Comparison of ENCODE assay signal across 15 cellular contexts in the genomic region with DNA sequence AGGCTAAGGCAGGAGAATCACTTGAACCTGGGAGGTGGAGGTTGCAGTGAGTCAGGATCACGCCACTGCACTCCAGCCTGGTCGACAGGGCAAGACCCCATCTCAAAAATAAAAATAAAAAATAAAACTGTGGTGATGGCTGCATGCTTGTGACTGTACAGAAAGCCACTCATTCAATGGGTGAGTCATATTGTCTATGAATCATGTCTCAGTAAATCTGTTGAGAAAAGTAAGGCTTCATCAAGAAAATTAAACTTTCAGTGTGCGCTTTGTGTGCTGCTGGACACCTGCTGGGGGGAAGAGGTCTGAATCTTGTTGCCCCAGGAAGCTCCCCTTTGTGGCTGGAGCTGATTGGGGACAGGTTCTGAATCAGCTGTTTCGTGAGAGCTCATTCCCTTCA. TPM values are rescaled to one million over a fixed set of nuclear protein-coding genes. Genes with fewer than 3 reads are reported as not detected.
A peak's percentile ranks its signal among the peaks of the same experiment; 100 is the strongest.
DNase-seq lines count a peak whose midpoint lies in the region; ATAC-seq and TF ChIP-seq lines count a peak whose summit lies in the region.
"Had no signal": no experiment of that assay in that cellular context is flagged by ENCODE, and none has a peak within 500 bp of the region (broad histone marks: within the 10 kb centered on the region; RNA-seq: fewer than 3 reads in every experiment).

No MANE protein-coding gene starts in this region.

- H3K4me3 ChIP-seq in kidney epithelial cell (ENCODE audit: low read depth, low read length): no peak overlapping the region
- H3K4me3 ChIP-seq in effector memory CD4-positive, alpha-beta T cell (ENCODE audit: insufficient read depth, low read depth, low read length, poor library complexity, severe bottlenecking): no peak overlapping the region

- peaks cover 79 to 82% of the 10 kb centered on the region in 2 donors for H3K36me3 Mint-ChIP-seq in CD14-positive monocyte
- H3K36me3 Mint-ChIP-seq in activated naive CD8-positive, alpha-beta T cell treated with anti-CD3 and anti-CD28 coated beads, Interleukin-2, amount 50 U/mL, for 24 hours (ENCODE audit: low read depth): peaks cover 35% of the 10 kb centered on the region

- no peaks in the 10 kb centered on the region for H3K4me1 ChIP-seq in effector memory CD4-positive, alpha-beta T cell (ENCODE audit: control insufficient read depth, insufficient read depth, low read length, poor library complexity, severe bottlenecking)

- H3K27ac ChIP-seq in effector memory CD4-positive, alpha-beta T cell (ENCODE audit: insufficient read depth, low read length, poor library complexity, severe bottlenecking): no peak overlapping the region
- H3K27ac ChIP-seq: VCaP had no signal

- peak overlapping the region in 6 of 7 donors; percentile 40 to 86 (median 64) for H3K27ac Mint-ChIP-seq in CD14-positive monocyte
- H3K27ac Mint-ChIP-seq in activated naive CD8-positive, alpha-beta T cell treated with anti-CD3 and anti-CD28 coated beads, Interleukin-2, amount 50 U/mL, for 24 hours: peak overlapping the region; percentile 38

- peaks cover 4% of the 10 kb centered on the region for H3K36me3 ChIP-seq in kidney epithelial cell (ENCODE audit: control insufficient read depth, insufficient read depth, low read length)
- peaks cover 68% of the 10 kb centered on the region for H3K36me3 ChIP-seq in effector memory CD4-positive, alpha-beta T cell (ENCODE audit: control insufficient read depth, insufficient read depth, low read length)

- no peaks in the 10 kb centered on the region for H3K9me3 ChIP-seq in effector memory CD4-positive, alpha-beta T cell (ENCODE audit: control insufficient read depth, low read length)

- H3K9me3 Mint-ChIP-seq in CD14-positive monocyte: no peaks in the 10 kb centered on the region
- no peaks in the 10 kb centered on the region for H3K9me3 Mint-ChIP-seq in activated naive CD8-positive, alpha-beta T cell treated with anti-CD3 and anti-CD28 coated beads, Interleukin-2, amount 50 U/mL, for 24 hours
- H3K9me3 Mint-ChIP-seq: IgD-negative memory B cell had no signal

- H3K27me3 Mint-ChIP-seq in CD14-positive monocyte (ENCODE audit: low read depth in 3 of 3): no peaks in the 10 kb centered on the region
- no peaks in the 10 kb centered on the region for H3K27me3 Mint-ChIP-seq in activated naive CD8-positive, alpha-beta T cell treated with anti-CD3 and anti-CD28 coated beads, Interleukin-2, amount 50 U/mL, for 24 hours
- H3K27me3 Mint-ChIP-seq: IgD-negative memory B cell had no signal

- TF ChIP-seq CTCF in CD14-positive monocyte (IDR thresholded peaks at IDR 0.05): no peak
- TF ChIP-seq CTCF in kidney epithelial cell (IDR thresholded peaks at IDR 0.05; ENCODE audit: insufficient read depth, low read length, poor library complexity, severe bottlenecking): no peak

- no peak for DNase-seq in CD14-positive monocyte (ENCODE audit: low spot score)
- DNase-seq in HS-5 (ENCODE audit: low read depth): peak; percentile 44
- no peak for DNase-seq in activated naive CD8-positive, alpha-beta T cell treated with anti-CD3 and anti-CD28 coated beads, Interleukin-2, amount 50 U/mL, for 24 hours
- peak; percentile 60 for DNase-seq in kidney epithelial cell (ENCODE audit: low read depth)
- no peak for DNase-seq in central memory CD4-positive, alpha-beta T cell
- DNase-seq in effector memory CD4-positive, alpha-beta T cell: no peak
- no peak for DNase-seq in NCI-H1048 (lab: John Stamatoyannopoulos, UW)
- DNase-seq in GF-D8 (lab: John Stamatoyannopoulos, UW): no peak
- DNase-seq: activated naive CD4-positive, alpha-beta T cell treated with Interleukin-2 at 50 U/mL for 16 hours; DMS79 treated with DMSO at 0.1 percent for 48 hours; effector CD4-positive, alpha-beta T cell; Right ventricle myocardium superior had no signal

- H3K4me3 Mint-ChIP-seq in CD14-positive monocyte: no peak overlapping the region
- no peak overlapping the region for H3K4me3 Mint-ChIP-seq in activated naive CD8-positive, alpha-beta T cell treated with anti-CD3 and anti-CD28 coated beads, Interleukin-2, amount 50 U/mL, for 24 hours
- H3K4me3 Mint-ChIP-seq: IgD-negative memory B cell had no signal

- ATAC-seq in activated naive CD8-positive, alpha-beta T cell treated with anti-CD3 and anti-CD28 coated beads, Interleukin-2, amount 50 U/mL, for 24 hours: peak; percentile 53
- ATAC-seq: sciatic nerve had no signal

- H3K4me1 Mint-ChIP-seq in CD14-positive monocyte: peaks cover 49% of the 10 kb centered on the region
- peaks cover 29% of the 10 kb centered on the region for H3K4me1 Mint-ChIP-seq in activated naive CD8-positive, alpha-beta T cell treated with anti-CD3 and anti-CD28 coated beads, Interleukin-2, amount 50 U/mL, for 24 hours

- intact Hi-C loops in CD14-positive monocyte (cut with micrococcal nuclease): loop anchor here in 1 of 2 donors (5.0 kb wide), 1 partner anchor 122 kb away; the partner anchor contains the start of gene CIITA

- H3K27me3 ChIP-seq in kidney epithelial cell (ENCODE audit: control insufficient read depth, insufficient read depth, low read length): no peaks in the 10 kb centered on the region
- no peaks in the 10 kb centered on the region for H3K27me3 ChIP-seq in effector memory CD4-positive, alpha-beta T cell (replicated peaks; ENCODE audit: control insufficient read depth, insufficient read depth, low read length, poor library complexity, severe bottlenecking)

RNA-seq across cellular contexts. Expression of gene NUBP1, which starts 11.3 kb away (rescaled TPM):
- polyA plus RNA-seq in CD14-positive monocyte: 10 to 100 TPM; 54.3 to 56.6 TPM
- 26.0 and 27.6 TPM in 2 replicates for total RNA-seq in kidney epithelial cell

Comparison
In these comparisons a context has a peak if more than half of its experiments do, and no peak if none do; other contexts are left out.
1. DNase-seq: peak in HS-5 (single experiment) and kidney epithelial cell (single experiment); none in CD14-positive monocyte (single experiment), activated naive CD8-positive, alpha-beta T cell treated with anti-CD3 and anti-CD28 coated beads, Interleukin-2, amount 50 U/mL, for 24 hours (single experiment), central memory CD4-positive, alpha-beta T cell (single experiment), effector memory CD4-positive, alpha-beta T cell (0 of 3), NCI-H1048 (single experiment) and GF-D8 (single experiment).